Comparison of ENCODE assay signal across 27 cellular contexts in the genomic region with DNA sequence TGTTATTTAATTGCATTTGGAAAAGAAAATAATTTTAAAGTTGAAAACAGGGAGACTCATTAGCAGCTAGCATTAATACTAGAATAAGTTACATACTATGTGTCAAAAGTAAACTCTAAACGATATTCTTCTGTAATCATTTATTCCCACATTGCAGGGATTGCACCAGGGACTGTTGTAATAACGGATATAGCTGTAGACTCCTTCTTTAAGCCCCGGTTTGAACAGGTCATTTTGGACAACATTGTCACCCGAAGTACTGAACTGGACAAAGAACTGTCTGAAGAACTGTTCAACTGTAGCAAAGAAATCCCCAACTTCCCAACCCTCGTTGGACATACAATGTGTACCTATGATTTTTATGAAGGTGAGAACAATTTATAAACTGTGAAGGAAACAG. TPM values are rescaled to one million over a fixed set of nuclear protein-coding genes. Genes with fewer than 3 reads are reported as not detected.
DNase-seq lines count a peak whose midpoint lies in the region; ATAC-seq and TF ChIP-seq lines count a peak whose summit lies in the region.
"Had no signal": no experiment of that assay in that cellular context is flagged by ENCODE, and none has a peak within 500 bp of the region (broad histone marks: within the 10 kb centered on the region; RNA-seq: fewer than 3 reads in every experiment).

No MANE protein-coding gene starts in this region.

- H3K36me3 ChIP-seq in GM23338 (ENCODE audit: insufficient read depth) (no peaks in the 10 kb centered on the region), HUES48 (ENCODE audit: control insufficient read depth, insufficient read depth, low read length) (no peaks in the 10 kb centered on the region)
- H3K36me3 ChIP-seq: BE2C, BLaER1 had no signal

- H4K20me1 ChIP-seq in GM23338 (replicated peaks; ENCODE audit: insufficient read depth) = no peaks in the 10 kb centered on the region
- H4K20me1 ChIP-seq: BLaER1 had no signal

- H3K27ac ChIP-seq in GM23338 (ENCODE audit: low read depth) (no peak overlapping the region), HUES48 (ENCODE audit: low read depth, low read length) (no peak overlapping the region)
- H3K27ac ChIP-seq: BLaER1 had no signal

- no peak overlapping the region for H2AFZ ChIP-seq in GM23338

- H3K9me3 Mint-ChIP-seq in GM23338 = no peaks in the 10 kb centered on the region
- no peaks in the 10 kb centered on the region for H3K9me3 Mint-ChIP-seq in activated T-helper 2 cell treated with anti-CD3 and anti-CD28 coated beads, Interferon-gamma antibody, Interleukin-2, Interleukin-4, amounts not matched to agents 10 μg/mL and 5 μg/mL and 100 μg/mL, durations not matched to agents 14 hours and 24 hours and 36 hours
- H3K9me3 Mint-ChIP-seq: CD14-positive monocyte; CD4-positive, alpha-beta memory T cell; CD4-positive, CD25-positive, alpha-beta regulatory T cell had no signal

- H3F3A ChIP-seq in GM23338 (replicated peaks; ENCODE audit: low read depth) = no peaks in the 10 kb centered on the region

- no peak for TF ChIP-seq CTCF in GM23338 (conservative IDR thresholded peaks at IDR 0.05; ENCODE audit: low read depth in 2 of 2)

- H3K36me3 Mint-ChIP-seq in GM23338 (ENCODE audit: low read depth) = no peaks in the 10 kb centered on the region
- H3K36me3 Mint-ChIP-seq in activated T-helper 2 cell treated with anti-CD3 and anti-CD28 coated beads, Interferon-gamma antibody, Interleukin-2, Interleukin-4, amounts not matched to agents 10 μg/mL and 5 μg/mL and 100 μg/mL, durations not matched to agents 14 hours and 24 hours and 36 hours (ENCODE audit: low read depth) = no peaks in the 10 kb centered on the region
- H3K36me3 Mint-ChIP-seq: CD14-positive monocyte; CD4-positive, alpha-beta memory T cell; CD4-positive, CD25-positive, alpha-beta regulatory T cell; CD8-positive, alpha-beta memory T cell had no signal

- no peak overlapping the region for H3K9ac ChIP-seq in HUES48 (ENCODE audit: low read depth, low read length)
- H3K9ac ChIP-seq: BLaER1 had no signal

- H3K27me3 Mint-ChIP-seq in GM23338 (ENCODE audit: insufficient read depth, low read depth, poor library complexity) = peaks cover 1% of the 10 kb centered on the region
- peaks cover 2% of the 10 kb centered on the region for H3K27me3 Mint-ChIP-seq in activated T-helper 2 cell treated with anti-CD3 and anti-CD28 coated beads, Interferon-gamma antibody, Interleukin-2, Interleukin-4, amounts not matched to agents 10 μg/mL and 5 μg/mL and 100 μg/mL, durations not matched to agents 14 hours and 24 hours and 36 hours (ENCODE audit: low read depth)

- peaks cover 11% of the 10 kb centered on the region; the same call in 1 of the 2 replicates for H3K9me2 ChIP-seq in GM23338 (ENCODE audit: insufficient read depth)

- no peak for ATAC-seq in GM23338
- ATAC-seq in left lobe of liver = peak; percentile 61
- ATAC-seq in HG03432 (IDR thresholded peaks at IDR 0.05; ENCODE audit: unreplicated experiment) = no peak
- ATAC-seq in GM19452 (IDR thresholded peaks at IDR 0.05; ENCODE audit: unreplicated experiment) = no peak
- ATAC-seq: GM12878 had no signal

- peaks cover 32% of the 10 kb centered on the region for H3K4me1 Mint-ChIP-seq in GM23338
- no peaks in the 10 kb centered on the region for H3K4me1 Mint-ChIP-seq in activated T-helper 2 cell treated with anti-CD3 and anti-CD28 coated beads, Interferon-gamma antibody, Interleukin-2, Interleukin-4, amounts not matched to agents 10 μg/mL and 5 μg/mL and 100 μg/mL, durations not matched to agents 14 hours and 24 hours and 36 hours (ENCODE audit: low read depth)
- H3K4me1 Mint-ChIP-seq: CD4-positive, alpha-beta memory T cell; CD4-positive, CD25-positive, alpha-beta regulatory T cell; CD8-positive, alpha-beta memory T cell had no signal

- no peak for DNase-seq in GM23338 (ENCODE audit: low spot score)
- no peak for DNase-seq in left lobe of liver (ENCODE audit: low spot score)
- DNase-seq in renal cortical epithelial cell (ENCODE audit: low read depth) = peak; percentile 41
- DNase-seq in activated T-helper 2 cell treated with anti-CD3 and anti-CD28 coated beads, Interferon-gamma antibody, Interleukin-2, Interleukin-4, amounts not matched to agents 10 μg/mL and 5 μg/mL and 100 μg/mL, durations not matched to agents 14 hours and 24 hours and 36 hours (ENCODE audit: low spot score) = no peak
- DNase-seq: 8988T; ACHN; BE2C; C1 segment of cervical spinal cord; CD4-positive, alpha-beta memory T cell; CD4-positive, CD25-positive, alpha-beta regulatory T cell; CD8-positive, alpha-beta memory T cell; COR-L47; DMS 273 treated with DMSO at 0.1 percent for 48 hours; DMS79; DND-41; EL; GDM1 had no signal

- no peak overlapping the region; the same call in 1 of the 2 replicates for H3K27ac Mint-ChIP-seq in GM23338
- no peak overlapping the region for H3K27ac Mint-ChIP-seq in activated T-helper 2 cell treated with anti-CD3 and anti-CD28 coated beads, Interferon-gamma antibody, Interleukin-2, Interleukin-4, amounts not matched to agents 10 μg/mL and 5 μg/mL and 100 μg/mL, durations not matched to agents 14 hours and 24 hours and 36 hours
- H3K27ac Mint-ChIP-seq: CD14-positive monocyte; CD4-positive, alpha-beta memory T cell; CD4-positive, CD25-positive, alpha-beta regulatory T cell; CD8-positive, alpha-beta memory T cell had no signal

- H3K4me3 ChIP-seq in GM23338 (no peak overlapping the region), HUES48 (ENCODE audit: low read depth, low read length) (peak overlapping the region; percentile 12; the same call in 1 of the 2 replicates)
- H3K4me3 ChIP-seq: BLaER1, GM12878 had no signal

- H3K4me2 ChIP-seq in GM23338 = peak overlapping the region; percentile 16
- H3K4me2 ChIP-seq: BLaER1 had no signal

- intact Hi-C loops in activated T-helper 2 cell treated with anti-CD3 and anti-CD28 coated beads, Interferon-gamma antibody, Interleukin-2, Interleukin-4, amounts not matched to agents 10 μg/mL and 5 μg/mL and 100 μg/mL, durations not matched to agents 14 hours and 24 hours and 36 hours (cut with micrococcal nuclease) = no loop called here

- H3K79me2 ChIP-seq in GM23338 (replicated peaks; ENCODE audit: insufficient read depth) = no peaks in the 10 kb centered on the region

- no peak overlapping the region for H3K4me3 Mint-ChIP-seq in GM23338
- no peak overlapping the region for H3K4me3 Mint-ChIP-seq in activated T-helper 2 cell treated with anti-CD3 and anti-CD28 coated beads, Interferon-gamma antibody, Interleukin-2, Interleukin-4, amounts not matched to agents 10 μg/mL and 5 μg/mL and 100 μg/mL, durations not matched to agents 14 hours and 24 hours and 36 hours (ENCODE audit: low read depth)
- H3K4me3 Mint-ChIP-seq: CD14-positive monocyte; CD4-positive, alpha-beta memory T cell; CD4-positive, CD25-positive, alpha-beta regulatory T cell; CD8-positive, alpha-beta memory T cell had no signal

- H3K4me1 ChIP-seq in GM23338 (ENCODE audit: insufficient read depth) (peaks cover 32% of the 10 kb centered on the region), HUES48 (ENCODE audit: control insufficient read depth, insufficient read depth, low read length) (peaks cover 24% of the 10 kb centered on the region)
- H3K4me1 ChIP-seq: BE2C, BLaER1 had no signal

- H3K27me3 ChIP-seq in GM23338 (ENCODE audit: insufficient read depth) (no peaks in the 10 kb centered on the region), HUES48 (ENCODE audit: control insufficient read depth, insufficient read depth, low read length) (no peaks in the 10 kb centered on the region)
- H3K27me3 ChIP-seq: BE2C, BLaER1 had no signal

- H3K9me3 ChIP-seq in HUES48 (ENCODE audit: control insufficient read depth, insufficient read depth, low read length) = no peaks in the 10 kb centered on the region
- H3K9me3 ChIP-seq: BE2C, BLaER1 had no signal

TF ChIP-seq in GM23338, 12 proteins besides CTCF, POLR2A, EP300 and RAD21:
- TF ChIP-seq, protein P1, sequence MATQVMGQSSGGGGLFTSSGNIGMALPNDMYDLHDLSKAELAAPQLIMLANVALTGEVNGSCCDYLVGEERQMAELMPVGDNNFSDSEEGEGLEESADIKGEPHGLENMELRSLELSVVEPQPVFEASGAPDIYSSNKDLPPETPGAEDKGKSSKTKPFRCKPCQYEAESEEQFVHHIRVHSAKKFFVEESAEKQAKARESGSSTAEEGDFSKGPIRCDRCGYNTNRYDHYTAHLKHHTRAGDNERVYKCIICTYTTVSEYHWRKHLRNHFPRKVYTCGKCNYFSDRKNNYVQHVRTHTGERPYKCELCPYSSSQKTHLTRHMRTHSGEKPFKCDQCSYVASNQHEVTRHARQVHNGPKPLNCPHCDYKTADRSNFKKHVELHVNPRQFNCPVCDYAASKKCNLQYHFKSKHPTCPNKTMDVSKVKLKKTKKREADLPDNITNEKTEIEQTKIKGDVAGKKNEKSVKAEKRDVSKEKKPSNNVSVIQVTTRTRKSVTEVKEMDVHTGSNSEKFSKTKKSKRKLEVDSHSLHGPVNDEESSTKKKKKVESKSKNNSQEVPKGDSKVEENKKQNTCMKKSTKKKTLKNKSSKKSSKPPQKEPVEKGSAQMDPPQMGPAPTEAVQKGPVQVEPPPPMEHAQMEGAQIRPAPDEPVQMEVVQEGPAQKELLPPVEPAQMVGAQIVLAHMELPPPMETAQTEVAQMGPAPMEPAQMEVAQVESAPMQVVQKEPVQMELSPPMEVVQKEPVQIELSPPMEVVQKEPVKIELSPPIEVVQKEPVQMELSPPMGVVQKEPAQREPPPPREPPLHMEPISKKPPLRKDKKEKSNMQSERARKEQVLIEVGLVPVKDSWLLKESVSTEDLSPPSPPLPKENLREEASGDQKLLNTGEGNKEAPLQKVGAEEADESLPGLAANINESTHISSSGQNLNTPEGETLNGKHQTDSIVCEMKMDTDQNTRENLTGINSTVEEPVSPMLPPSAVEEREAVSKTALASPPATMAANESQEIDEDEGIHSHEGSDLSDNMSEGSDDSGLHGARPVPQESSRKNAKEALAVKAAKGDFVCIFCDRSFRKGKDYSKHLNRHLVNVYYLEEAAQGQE (IDR thresholded peaks at IDR 0.05; ENCODE audit: unreplicated experiment) = no peak
- no peak for TF ChIP-seq ZNF331 (CRISPR knock-in tag; IDR thresholded peaks at IDR 0.05; ENCODE audit: low read depth)
TF ChIP-seq in GM23338: peak in this region for 0.

RNA-seq across cellular contexts. Expression of a gene that starts 19.6 kb away (rescaled TPM):
- not detected in 2 replicates for total RNA-seq in GM23338 (2014; rRNA removed; shearing (Covaris generic))
- not detected in 2 replicates for polyA plus RNA-seq in GM23338 (2016; fragmentation: Nextera tagmentation; extraction: Ambion mirVana)
- 0.91 TPM for total RNA-seq in left lobe of liver
- total RNA-seq in renal cortical epithelial cell = 0.25 TPM in 1 of 2 replicates, not detected in the other
- not detected in 2 replicates for total RNA-seq in activated T-helper 2 cell treated with anti-CD3 and anti-CD28 coated beads, Interferon-gamma antibody, Interleukin-2, Interleukin-4, amounts not matched to agents 10 μg/mL and 5 μg/mL and 100 μg/mL, durations not matched to agents 14 hours and 24 hours and 36 hours
- total RNA-seq: A673; CD4-positive, alpha-beta memory T cell; CD4-positive, CD25-positive, alpha-beta regulatory T cell; CD8-positive, alpha-beta memory T cell; Daoy; G401; GM12878 had no signal
- polyA plus RNA-seq: AG04450; CD14-positive monocyte; CD4-positive, alpha-beta memory T cell; CD4-positive, CD25-positive, alpha-beta regulatory T cell; CD8-positive, alpha-beta memory T cell; GM12878 had no signal
